ENCODE assay signal across 1 cellular context in the genomic region with DNA sequence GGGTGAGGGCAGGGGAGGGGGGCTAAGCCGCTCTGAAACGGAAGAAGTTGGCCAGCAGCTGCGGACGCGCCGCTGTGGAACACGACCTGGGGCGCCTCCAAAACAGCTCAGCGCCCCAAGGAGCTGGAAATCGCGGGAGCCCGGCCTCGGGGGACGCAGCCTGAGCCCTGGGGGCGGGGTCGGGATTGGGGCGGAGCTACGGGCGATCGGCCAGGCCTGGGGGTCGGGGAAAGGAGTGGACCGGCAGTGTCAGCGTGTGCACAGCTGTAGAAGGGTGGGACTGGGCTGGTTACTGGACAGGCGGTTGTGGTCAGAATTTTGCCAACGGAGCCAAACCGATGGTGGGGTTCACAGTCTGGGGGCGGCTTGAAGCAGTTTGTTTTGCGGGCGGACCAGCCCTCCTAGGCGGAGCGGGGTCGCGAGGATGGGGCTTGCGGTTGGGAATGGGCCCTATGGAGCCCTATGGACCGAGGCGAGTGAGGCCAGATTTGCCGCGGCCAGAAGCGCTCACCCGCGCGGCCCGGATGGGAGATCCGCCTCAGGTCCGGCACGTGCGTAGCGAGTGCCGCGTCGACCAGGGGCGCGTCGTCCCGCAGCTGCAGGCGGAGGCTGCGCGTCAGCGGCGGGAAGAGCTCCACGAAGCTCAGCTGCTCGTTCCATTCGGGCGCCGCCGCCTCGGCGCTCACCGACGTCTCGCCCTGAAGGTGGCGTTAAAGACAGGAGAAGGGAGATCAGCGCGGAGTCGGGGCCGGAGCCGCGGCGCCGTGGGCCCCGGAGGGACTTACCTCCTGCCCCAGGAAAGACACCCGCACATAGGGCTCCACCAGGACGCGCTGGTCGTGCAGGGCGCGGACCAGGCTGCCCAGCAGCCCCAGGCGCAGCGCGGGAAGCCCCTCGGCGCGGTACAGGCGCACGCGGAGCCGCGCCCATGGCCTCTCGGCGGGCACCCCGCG.
TF ChIP-seq lines count a peak whose summit lies in the region.

No MANE protein-coding gene starts in this region.

TF ChIP-seq in K562, 482 proteins besides CTCF, POLR2A, EP300 and RAD21 (continued from another document and continues in another):
- TF ChIP-seq SP2 (IDR thresholded peaks at IDR 0.05; ENCODE audit: extremely low read depth, low read depth, low read length, poor library complexity, severe bottlenecking) (no peak), XRCC5 (IDR thresholded peaks at IDR 0.05; ENCODE audit: low read depth, low read length) (no peak), ZKSCAN8 (CRISPR knock-in tag; IDR thresholded peaks at IDR 0.05) (no peak), SRSF9 (IDR thresholded peaks at IDR 0.05; ENCODE audit: borderline replicate concordance, low read depth, low read length) (no peak), CCAR2 (IDR thresholded peaks at IDR 0.05; ENCODE audit: low read depth, low read length) (no peak), IFI16 (CRISPR knock-in tag; IDR thresholded peaks at IDR 0.05) (no peak), SAFB (IDR thresholded peaks at IDR 0.05; ENCODE audit: borderline replicate concordance, low read depth, low read length) (peak; percentile 64; the same call in 1 of the 2 replicates), BHLHE40 (IDR thresholded peaks at IDR 0.05; ENCODE audit: low read length) (peak; percentile 97), TEAD1 (CRISPR knock-in tag; IDR thresholded peaks at IDR 0.05) (peak in 1 of 2 experiments; percentile 83; a peak in 2 of 4 replicates), TAF15 (IDR thresholded peaks at IDR 0.05; ENCODE audit: low read depth, low read length) (no peak), BRD4 (IDR thresholded peaks at IDR 0.05) (no peak), ZNF699 (CRISPR knock-in tag; IDR thresholded peaks at IDR 0.05; ENCODE audit: insufficient replicate concordance) (no peak), CBX2 (IDR thresholded peaks at IDR 0.05; ENCODE audit: insufficient read depth, low read length, poor library complexity, severe bottlenecking) (no peak), ZNF445 (CRISPR knock-in tag; IDR thresholded peaks at IDR 0.05; ENCODE audit: low read depth) (no peak), SMC3 (conservative IDR thresholded peaks at IDR 0.05; ENCODE audit: insufficient read depth, low read depth, low read length) (no peak), ZNF644 (tag; IDR thresholded peaks at IDR 0.05; ENCODE audit: low read depth) (no peak), MTF1 (CRISPR knock-in tag; IDR thresholded peaks at IDR 0.05; ENCODE audit: borderline replicate concordance) (no peak), HDAC2 (IDR thresholded peaks at IDR 0.05) (peak; percentile 38; the same call in 1 of the 2 replicates), ZFPM2 (CRISPR knock-in tag; IDR thresholded peaks at IDR 0.05) (no peak), SIX5 (IDR thresholded peaks at IDR 0.05; ENCODE audit: borderline replicate concordance in 1 of 2, insufficient read depth in 1 of 2, low read depth in 1 of 2, low read length in 2 of 2) (no peak), ZNF217 (CRISPR knock-in tag; IDR thresholded peaks at IDR 0.05) (0 out of 2 replicates have a peak, but pooled peaks have one; percentile 69), FUS (optimal IDR thresholded peaks at IDR 0.05; ENCODE audit: low read depth, low read length) (peak; percentile 30), KDM2B (CRISPR knock-in tag; IDR thresholded peaks at IDR 0.05) (peak; percentile 80; the same call in 1 of the 2 replicates), FOSL1 (tag; conservative IDR thresholded peaks at IDR 0.05) (no peak), ARID2 (IDR thresholded peaks at IDR 0.05) (no peak), MTA1 (IDR thresholded peaks at IDR 0.05; ENCODE audit: borderline replicate concordance) (no peak), POLR2AphosphoS2 (IDR thresholded peaks at IDR 0.05; ENCODE audit: low read length) (no peak), PRPF4 (IDR thresholded peaks at IDR 0.05; ENCODE audit: insufficient read depth, low read depth, low read length, poor library complexity, severe bottlenecking) (no peak), ZNF76 (CRISPR knock-in tag; IDR thresholded peaks at IDR 0.05; ENCODE audit: borderline replicate concordance) (no peak), NCOA1 (IDR thresholded peaks at IDR 0.05; ENCODE audit: low read depth) (no peak), RBM15 (IDR thresholded peaks at IDR 0.05; ENCODE audit: insufficient read depth, low read length) (no peak), DPF2 (IDR thresholded peaks at IDR 0.05) (0 out of 2 replicates have a peak, but pooled peaks have one; percentile 15), RBM14 (IDR thresholded peaks at IDR 0.05; ENCODE audit: borderline replicate concordance, insufficient read depth, low read depth, low read length) (no peak), DMBX1 (CRISPR knock-in tag; IDR thresholded peaks at IDR 0.05; ENCODE audit: borderline replicate concordance) (peak; percentile 51; the same call in 1 of the 2 replicates), MCM3 (IDR thresholded peaks at IDR 0.05) (no peak)
- TF ChIP-seq, protein P1, sequence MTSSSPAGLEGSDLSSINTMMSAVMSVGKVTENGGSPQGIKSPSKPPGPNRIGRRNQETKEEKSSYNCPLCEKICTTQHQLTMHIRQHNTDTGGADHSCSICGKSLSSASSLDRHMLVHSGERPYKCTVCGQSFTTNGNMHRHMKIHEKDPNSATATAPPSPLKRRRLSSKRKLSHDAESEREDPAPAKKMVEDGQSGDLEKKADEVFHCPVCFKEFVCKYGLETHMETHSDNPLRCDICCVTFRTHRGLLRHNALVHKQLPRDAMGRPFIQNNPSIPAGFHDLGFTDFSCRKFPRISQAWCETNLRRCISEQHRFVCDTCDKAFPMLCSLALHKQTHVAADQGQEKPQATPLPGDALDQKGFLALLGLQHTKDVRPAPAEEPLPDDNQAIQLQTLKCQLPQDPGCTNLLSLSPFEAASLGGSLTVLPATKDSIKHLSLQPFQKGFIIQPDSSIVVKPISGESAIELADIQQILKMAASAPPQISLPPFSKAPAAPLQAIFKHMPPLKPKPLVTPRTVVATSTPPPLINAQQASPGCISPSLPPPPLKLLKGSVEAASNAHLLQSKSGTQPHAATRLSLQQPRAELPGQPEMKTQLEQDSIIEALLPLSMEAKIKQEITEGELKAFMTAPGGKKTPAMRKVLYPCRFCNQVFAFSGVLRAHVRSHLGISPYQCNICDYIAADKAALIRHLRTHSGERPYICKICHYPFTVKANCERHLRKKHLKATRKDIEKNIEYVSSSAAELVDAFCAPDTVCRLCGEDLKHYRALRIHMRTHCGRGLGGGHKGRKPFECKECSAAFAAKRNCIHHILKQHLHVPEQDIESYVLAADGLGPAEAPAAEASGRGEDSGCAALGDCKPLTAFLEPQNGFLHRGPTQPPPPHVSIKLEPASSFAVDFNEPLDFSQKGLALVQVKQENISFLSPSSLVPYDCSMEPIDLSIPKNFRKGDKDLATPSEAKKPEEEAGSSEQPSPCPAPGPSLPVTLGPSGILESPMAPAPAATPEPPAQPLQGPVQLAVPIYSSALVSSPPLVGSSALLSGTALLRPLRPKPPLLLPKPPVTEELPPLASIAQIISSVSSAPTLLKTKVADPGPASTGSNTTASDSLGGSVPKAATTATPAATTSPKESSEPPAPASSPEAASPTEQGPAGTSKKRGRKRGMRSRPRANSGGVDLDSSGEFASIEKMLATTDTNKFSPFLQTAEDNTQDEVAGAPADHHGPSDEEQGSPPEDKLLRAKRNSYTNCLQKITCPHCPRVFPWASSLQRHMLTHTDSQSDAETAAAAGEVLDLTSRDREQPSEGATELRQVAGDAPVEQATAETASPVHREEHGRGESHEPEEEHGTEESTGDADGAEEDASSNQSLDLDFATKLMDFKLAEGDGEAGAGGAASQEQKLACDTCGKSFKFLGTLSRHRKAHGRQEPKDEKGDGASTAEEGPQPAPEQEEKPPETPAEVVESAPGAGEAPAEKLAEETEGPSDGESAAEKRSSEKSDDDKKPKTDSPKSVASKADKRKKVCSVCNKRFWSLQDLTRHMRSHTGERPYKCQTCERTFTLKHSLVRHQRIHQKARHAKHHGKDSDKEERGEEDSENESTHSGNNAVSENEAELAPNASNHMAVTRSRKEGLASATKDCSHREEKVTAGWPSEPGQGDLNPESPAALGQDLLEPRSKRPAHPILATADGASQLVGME (CRISPR knock-in tag; IDR thresholded peaks at IDR 0.05): no peak
- TF ChIP-seq, protein P2, sequence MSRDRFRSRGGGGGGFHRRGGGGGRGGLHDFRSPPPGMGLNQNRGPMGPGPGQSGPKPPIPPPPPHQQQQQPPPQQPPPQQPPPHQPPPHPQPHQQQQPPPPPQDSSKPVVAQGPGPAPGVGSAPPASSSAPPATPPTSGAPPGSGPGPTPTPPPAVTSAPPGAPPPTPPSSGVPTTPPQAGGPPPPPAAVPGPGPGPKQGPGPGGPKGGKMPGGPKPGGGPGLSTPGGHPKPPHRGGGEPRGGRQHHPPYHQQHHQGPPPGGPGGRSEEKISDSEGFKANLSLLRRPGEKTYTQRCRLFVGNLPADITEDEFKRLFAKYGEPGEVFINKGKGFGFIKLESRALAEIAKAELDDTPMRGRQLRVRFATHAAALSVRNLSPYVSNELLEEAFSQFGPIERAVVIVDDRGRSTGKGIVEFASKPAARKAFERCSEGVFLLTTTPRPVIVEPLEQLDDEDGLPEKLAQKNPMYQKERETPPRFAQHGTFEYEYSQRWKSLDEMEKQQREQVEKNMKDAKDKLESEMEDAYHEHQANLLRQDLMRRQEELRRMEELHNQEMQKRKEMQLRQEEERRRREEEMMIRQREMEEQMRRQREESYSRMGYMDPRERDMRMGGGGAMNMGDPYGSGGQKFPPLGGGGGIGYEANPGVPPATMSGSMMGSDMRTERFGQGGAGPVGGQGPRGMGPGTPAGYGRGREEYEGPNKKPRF (IDR thresholded peaks at IDR 0.05; ENCODE audit: low read depth, low read length): no peak
- TF ChIP-seq, protein P3, sequence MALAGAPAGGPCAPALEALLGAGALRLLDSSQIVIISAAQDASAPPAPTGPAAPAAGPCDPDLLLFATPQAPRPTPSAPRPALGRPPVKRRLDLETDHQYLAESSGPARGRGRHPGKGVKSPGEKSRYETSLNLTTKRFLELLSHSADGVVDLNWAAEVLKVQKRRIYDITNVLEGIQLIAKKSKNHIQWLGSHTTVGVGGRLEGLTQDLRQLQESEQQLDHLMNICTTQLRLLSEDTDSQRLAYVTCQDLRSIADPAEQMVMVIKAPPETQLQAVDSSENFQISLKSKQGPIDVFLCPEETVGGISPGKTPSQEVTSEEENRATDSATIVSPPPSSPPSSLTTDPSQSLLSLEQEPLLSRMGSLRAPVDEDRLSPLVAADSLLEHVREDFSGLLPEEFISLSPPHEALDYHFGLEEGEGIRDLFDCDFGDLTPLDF (CRISPR knock-in tag; IDR thresholded peaks at IDR 0.05): peak; percentile 79; the same call in 1 of the 2 replicates
- TF ChIP-seq, protein P4, sequence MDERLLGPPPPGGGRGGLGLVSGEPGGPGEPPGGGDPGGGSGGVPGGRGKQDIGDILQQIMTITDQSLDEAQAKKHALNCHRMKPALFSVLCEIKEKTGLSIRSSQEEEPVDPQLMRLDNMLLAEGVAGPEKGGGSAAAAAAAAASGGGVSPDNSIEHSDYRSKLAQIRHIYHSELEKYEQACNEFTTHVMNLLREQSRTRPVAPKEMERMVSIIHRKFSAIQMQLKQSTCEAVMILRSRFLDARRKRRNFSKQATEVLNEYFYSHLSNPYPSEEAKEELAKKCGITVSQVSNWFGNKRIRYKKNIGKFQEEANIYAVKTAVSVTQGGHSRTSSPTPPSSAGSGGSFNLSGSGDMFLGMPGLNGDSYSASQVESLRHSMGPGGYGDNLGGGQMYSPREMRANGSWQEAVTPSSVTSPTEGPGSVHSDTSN (CRISPR knock-in tag; IDR thresholded peaks at IDR 0.05; ENCODE audit: low read depth): no peak
- TF ChIP-seq, protein P4 (tag; conservative IDR thresholded peaks at IDR 0.05; ENCODE audit: low read depth): no peak
- TF ChIP-seq, protein P5, sequence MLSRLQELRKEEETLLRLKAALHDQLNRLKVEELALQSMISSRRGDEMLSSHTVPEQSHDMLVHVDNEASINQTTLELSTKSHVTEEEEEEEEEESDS (CRISPR knock-in tag; IDR thresholded peaks at IDR 0.05): no peak
- TF ChIP-seq, protein P6, sequence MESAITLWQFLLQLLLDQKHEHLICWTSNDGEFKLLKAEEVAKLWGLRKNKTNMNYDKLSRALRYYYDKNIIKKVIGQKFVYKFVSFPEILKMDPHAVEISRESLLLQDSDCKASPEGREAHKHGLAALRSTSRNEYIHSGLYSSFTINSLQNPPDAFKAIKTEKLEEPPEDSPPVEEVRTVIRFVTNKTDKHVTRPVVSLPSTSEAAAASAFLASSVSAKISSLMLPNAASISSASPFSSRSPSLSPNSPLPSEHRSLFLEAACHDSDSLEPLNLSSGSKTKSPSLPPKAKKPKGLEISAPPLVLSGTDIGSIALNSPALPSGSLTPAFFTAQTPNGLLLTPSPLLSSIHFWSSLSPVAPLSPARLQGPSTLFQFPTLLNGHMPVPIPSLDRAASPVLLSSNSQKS (CRISPR knock-in tag; IDR thresholded peaks at IDR 0.05): no peak
- TF ChIP-seq, protein P7, sequence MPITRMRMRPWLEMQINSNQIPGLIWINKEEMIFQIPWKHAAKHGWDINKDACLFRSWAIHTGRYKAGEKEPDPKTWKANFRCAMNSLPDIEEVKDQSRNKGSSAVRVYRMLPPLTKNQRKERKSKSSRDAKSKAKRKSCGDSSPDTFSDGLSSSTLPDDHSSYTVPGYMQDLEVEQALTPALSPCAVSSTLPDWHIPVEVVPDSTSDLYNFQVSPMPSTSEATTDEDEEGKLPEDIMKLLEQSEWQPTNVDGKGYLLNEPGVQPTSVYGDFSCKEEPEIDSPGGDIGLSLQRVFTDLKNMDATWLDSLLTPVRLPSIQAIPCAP (CRISPR knock-in tag; IDR thresholded peaks at IDR 0.05; ENCODE audit: borderline replicate concordance): 0 out of 2 replicates have a peak, but pooled peaks have one; percentile 79
- TF ChIP-seq, protein P8, sequence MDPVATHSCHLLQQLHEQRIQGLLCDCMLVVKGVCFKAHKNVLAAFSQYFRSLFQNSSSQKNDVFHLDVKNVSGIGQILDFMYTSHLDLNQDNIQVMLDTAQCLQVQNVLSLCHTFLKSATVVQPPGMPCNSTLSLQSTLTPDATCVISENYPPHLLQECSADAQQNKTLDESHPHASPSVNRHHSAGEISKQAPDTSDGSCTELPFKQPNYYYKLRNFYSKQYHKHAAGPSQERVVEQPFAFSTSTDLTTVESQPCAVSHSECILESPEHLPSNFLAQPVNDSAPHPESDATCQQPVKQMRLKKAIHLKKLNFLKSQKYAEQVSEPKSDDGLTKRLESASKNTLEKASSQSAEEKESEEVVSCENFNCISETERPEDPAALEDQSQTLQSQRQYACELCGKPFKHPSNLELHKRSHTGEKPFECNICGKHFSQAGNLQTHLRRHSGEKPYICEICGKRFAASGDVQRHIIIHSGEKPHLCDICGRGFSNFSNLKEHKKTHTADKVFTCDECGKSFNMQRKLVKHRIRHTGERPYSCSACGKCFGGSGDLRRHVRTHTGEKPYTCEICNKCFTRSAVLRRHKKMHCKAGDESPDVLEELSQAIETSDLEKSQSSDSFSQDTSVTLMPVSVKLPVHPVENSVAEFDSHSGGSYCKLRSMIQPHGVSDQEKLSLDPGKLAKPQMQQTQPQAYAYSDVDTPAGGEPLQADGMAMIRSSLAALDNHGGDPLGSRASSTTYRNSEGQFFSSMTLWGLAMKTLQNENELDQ (CRISPR knock-in tag; IDR thresholded peaks at IDR 0.05; ENCODE audit: borderline replicate concordance): 0 out of 2 replicates have a peak, but pooled peaks have one; percentile 64
